8 cellular contexts compared by ENCODE assay signal in genomic region chr2:41959760-41960159, GRCh38.
"Had no signal": no experiment of that assay in that cellular context is flagged by ENCODE, and none has a peak within 500 bp of the region (broad histone marks: within the 10 kb centered on the region; RNA-seq: fewer than 3 reads in every experiment).

No MANE protein-coding gene starts in this region.

- FAIRE-seq: G401.6, GM12878, GM12891, GM12892, GM18507, GM19239 had no signal

- H3K4me3 ChIP-seq: GM12878 had no signal

- DNase-seq: GDM1, GF-D8 had no signal
